8 cellular contexts compared by ENCODE assay signal in the genomic region with DNA sequence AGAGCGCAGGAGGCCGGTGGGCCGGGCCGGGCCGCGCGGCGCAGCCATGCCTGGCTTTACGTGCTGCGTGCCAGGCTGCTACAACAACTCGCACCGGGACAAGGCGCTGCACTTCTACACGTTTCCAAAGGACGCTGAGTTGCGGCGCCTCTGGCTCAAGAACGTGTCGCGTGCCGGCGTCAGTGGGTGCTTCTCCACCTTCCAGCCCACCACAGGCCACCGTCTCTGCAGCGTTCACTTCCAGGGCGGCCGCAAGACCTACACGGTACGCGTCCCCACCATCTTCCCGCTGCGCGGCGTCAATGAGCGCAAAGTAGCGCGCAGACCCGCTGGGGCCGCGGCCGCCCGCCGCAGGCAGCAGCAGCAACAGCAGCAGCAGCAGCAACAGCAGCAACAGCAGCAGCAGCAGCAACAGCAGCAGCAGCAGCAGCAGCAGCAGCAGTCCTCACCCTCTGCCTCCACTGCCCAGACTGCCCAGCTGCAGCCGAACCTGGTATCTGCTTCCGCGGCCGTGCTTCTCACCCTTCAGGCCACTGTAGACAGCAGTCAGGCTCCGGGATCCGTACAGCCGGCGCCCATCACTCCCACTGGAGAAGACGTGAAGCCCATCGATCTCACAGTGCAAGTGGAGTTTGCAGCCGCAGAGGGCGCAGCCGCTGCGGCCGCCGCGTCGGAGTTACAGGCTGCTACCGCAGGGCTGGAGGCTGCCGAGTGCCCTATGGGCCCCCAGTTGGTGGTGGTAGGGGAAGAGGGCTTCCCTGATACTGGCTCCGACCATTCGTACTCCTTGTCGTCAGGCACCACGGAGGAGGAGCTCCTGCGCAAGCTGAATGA. TPM values are rescaled to one million over a fixed set of nuclear protein-coding genes. Genes with fewer than 3 reads are reported as not detected.
A peak's percentile ranks its signal among the peaks of the same experiment; 100 is the strongest.
DNase-seq lines count a peak whose midpoint lies in the region; ATAC-seq and TF ChIP-seq lines count a peak whose summit lies in the region.

No MANE protein-coding gene starts in this region.

- peak; percentile 22 for TF ChIP-seq POLR2A in GM19193 (IDR thresholded peaks at IDR 0.05; ENCODE audit: extremely low read depth, insufficient read depth, insufficient read length)

- no peaks in the 10 kb centered on the region for H3K9me3 ChIP-seq in hepatocyte (ENCODE audit: low read depth)

- 2% methylated on average over 65 of the region's 67 CpGs for WGBS in hepatocyte (ENCODE audit: low lambda C conversion rate, missing lambda C conversion rate)

- peaks cover 9% of the 10 kb centered on the region for H4K20me1 ChIP-seq in hepatocyte (ENCODE audit: insufficient read depth, poor library complexity, severe bottlenecking)

- H2AFZ ChIP-seq in hepatocyte: peak overlapping the region; percentile 96

- ATAC-seq in HG03520 (IDR thresholded peaks at IDR 0.05; ENCODE audit: unreplicated experiment): peak; percentile 5

- peaks cover 30% of the 10 kb centered on the region for H3K4me1 ChIP-seq in hepatocyte (ENCODE audit: insufficient read depth)

- DNase-seq in C1 segment of cervical spinal cord (lab: John Stamatoyannopoulos, UW) (peak in 12 of 14 donors; percentile 10 to 76 (median 62)), SW480 (ENCODE audit: low spot score) (peak; percentile 55), amygdala (lab: John Stamatoyannopoulos, UW) (peak in 47 of 56 donors; percentile 15 to 80 (median 56)), hepatocyte (ENCODE audit: low spot score) (peak; percentile 76), retina (peak; percentile 87), NCI-H128 (lab: John Stamatoyannopoulos, UW; ENCODE audit: unreplicated experiment) (no peak)

- H3K36me3 ChIP-seq in hepatocyte (replicated peaks; ENCODE audit: insufficient read depth, low read depth): no peaks in the 10 kb centered on the region

- H3K9me2 ChIP-seq in hepatocyte (replicated peaks; ENCODE audit: insufficient read depth): no peaks in the 10 kb centered on the region

- peak overlapping the region; percentile 99 for H3K27ac ChIP-seq in hepatocyte

- peaks cover 42% of the 10 kb centered on the region for H3K79me2 ChIP-seq in hepatocyte

- no peaks in the 10 kb centered on the region for H3K27me3 ChIP-seq in hepatocyte

- peak overlapping the region; percentile 91 for H3K4me3 ChIP-seq in hepatocyte

- H3K4me2 ChIP-seq in hepatocyte: peak overlapping the region; percentile 89

- peak; percentile 32 for TF ChIP-seq CTCF in hepatocyte (IDR thresholded peaks at IDR 0.05; ENCODE audit: poor library complexity)

RNA-seq across cellular contexts. Expression of gene THAP11, which starts 0.6 kb away (rescaled TPM):
- total RNA-seq in hepatocyte: 35.4 and 40.0 TPM in 2 replicates
- 36.7 and 36.9 TPM in 2 replicates for polyA plus RNA-seq in hepatocyte

RNA-seq across cellular contexts. Expression of gene NUTF2, which starts 4.0 kb away (rescaled TPM):
- total RNA-seq in hepatocyte: 100 and 102 TPM in 2 replicates
- polyA plus RNA-seq in hepatocyte: 197 and 216 TPM in 2 replicates

RNA-seq across cellular contexts. Expression of gene CENPT, which starts 4.8 kb away (rescaled TPM):
- 28.5 and 38.1 TPM in 2 replicates for total RNA-seq in hepatocyte
- 84.0 and 115 TPM in 2 replicates for polyA plus RNA-seq in hepatocyte

RNA-seq across cellular contexts. Expression of gene EDC4, which starts 30.1 kb away (rescaled TPM):
- 41.1 and 46.3 TPM in 2 replicates for total RNA-seq in hepatocyte
- polyA plus RNA-seq in hepatocyte: 59.0 and 76.7 TPM in 2 replicates

RNA-seq across cellular contexts. Expression of gene TSNAXIP1, which starts 36.0 kb away (rescaled TPM):
- 3.1 TPM in 2 replicates for total RNA-seq in hepatocyte
- polyA plus RNA-seq in hepatocyte: 2.0 and 5.8 TPM in 2 replicates
